Comparison of ENCODE assay signal across 1 cellular context in the genomic region with DNA sequence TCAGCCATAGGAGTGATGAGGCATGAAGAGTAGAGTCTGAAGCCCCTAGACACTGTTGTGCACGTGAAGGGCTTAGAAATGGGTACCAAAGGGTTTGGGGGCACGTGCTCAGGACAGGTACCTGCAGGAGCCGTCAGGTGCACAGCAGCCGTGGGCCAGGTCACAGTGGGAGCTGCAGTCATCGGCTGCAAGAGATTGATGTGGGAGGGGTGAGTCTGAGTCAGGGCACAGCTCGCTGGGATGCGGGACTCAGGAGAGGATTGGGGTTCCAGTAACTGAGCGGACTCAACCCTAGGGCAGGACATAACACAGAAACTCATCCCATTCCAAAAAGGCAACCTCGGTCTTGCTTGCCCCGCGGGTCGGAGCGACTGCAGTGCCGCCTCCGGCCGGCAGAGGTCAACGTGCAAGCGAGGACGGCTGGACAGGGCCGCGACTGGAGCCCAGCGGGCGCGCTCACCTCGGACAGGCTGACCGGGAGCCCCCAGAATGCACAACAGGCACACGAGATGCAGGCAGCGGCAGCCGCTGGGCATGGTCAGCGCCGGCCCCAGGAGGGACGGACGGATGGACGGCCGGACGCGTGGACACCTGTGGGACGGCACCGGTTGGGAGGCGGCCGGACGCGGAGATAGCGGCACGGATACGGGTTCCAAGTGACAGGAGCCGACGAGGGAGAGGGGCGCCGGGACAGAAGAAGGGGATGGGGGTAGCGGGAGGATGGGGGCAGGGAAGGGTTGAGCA.
A peak's percentile ranks its signal among the peaks of the same experiment; 100 is the strongest.
TF ChIP-seq lines count a peak whose summit lies in the region.

No MANE protein-coding gene starts in this region.

TF ChIP-seq in K562, 482 proteins besides CTCF, POLR2A, EP300 and RAD21 (continued from another document and continues in another):
- no peak for TF ChIP-seq SREBF1 (IDR thresholded peaks at IDR 0.05; ENCODE audit: borderline replicate concordance, low read depth, low read length)
- TF ChIP-seq BRD4 (IDR thresholded peaks at IDR 0.05) = no peak
- peak; percentile 37; the same call in 1 of the 2 replicates for TF ChIP-seq L3MBTL2 (IDR thresholded peaks at IDR 0.05)
- no peak for TF ChIP-seq ZNF764 (CRISPR knock-in tag; IDR thresholded peaks at IDR 0.05; ENCODE audit: low read depth)
- peak; percentile 31; the same call in 1 of the 2 replicates for TF ChIP-seq JUND (IDR thresholded peaks at IDR 0.05; ENCODE audit: borderline replicate concordance, low read depth, low read length)
- TF ChIP-seq JUND (tag; IDR thresholded peaks at IDR 0.05; ENCODE audit: borderline replicate concordance, low read depth, low read length) = no peak
- TF ChIP-seq KDM2B (CRISPR knock-in tag; IDR thresholded peaks at IDR 0.05) = peak; percentile 99
- peak; percentile 95 for TF ChIP-seq CTBP1 (IDR thresholded peaks at IDR 0.05; ENCODE audit: borderline replicate concordance)
- peak; percentile 85 for TF ChIP-seq NCOA6 (IDR thresholded peaks at IDR 0.05)
- TF ChIP-seq ZNF217 (CRISPR knock-in tag; IDR thresholded peaks at IDR 0.05) = no peak
- peak; percentile 53; the same call in 1 of the 2 replicates for TF ChIP-seq ZBTB2 (IDR thresholded peaks at IDR 0.05)
- TF ChIP-seq ZNF121 (CRISPR knock-in tag; conservative IDR thresholded peaks at IDR 0.05) = no peak
- TF ChIP-seq, protein P1, sequence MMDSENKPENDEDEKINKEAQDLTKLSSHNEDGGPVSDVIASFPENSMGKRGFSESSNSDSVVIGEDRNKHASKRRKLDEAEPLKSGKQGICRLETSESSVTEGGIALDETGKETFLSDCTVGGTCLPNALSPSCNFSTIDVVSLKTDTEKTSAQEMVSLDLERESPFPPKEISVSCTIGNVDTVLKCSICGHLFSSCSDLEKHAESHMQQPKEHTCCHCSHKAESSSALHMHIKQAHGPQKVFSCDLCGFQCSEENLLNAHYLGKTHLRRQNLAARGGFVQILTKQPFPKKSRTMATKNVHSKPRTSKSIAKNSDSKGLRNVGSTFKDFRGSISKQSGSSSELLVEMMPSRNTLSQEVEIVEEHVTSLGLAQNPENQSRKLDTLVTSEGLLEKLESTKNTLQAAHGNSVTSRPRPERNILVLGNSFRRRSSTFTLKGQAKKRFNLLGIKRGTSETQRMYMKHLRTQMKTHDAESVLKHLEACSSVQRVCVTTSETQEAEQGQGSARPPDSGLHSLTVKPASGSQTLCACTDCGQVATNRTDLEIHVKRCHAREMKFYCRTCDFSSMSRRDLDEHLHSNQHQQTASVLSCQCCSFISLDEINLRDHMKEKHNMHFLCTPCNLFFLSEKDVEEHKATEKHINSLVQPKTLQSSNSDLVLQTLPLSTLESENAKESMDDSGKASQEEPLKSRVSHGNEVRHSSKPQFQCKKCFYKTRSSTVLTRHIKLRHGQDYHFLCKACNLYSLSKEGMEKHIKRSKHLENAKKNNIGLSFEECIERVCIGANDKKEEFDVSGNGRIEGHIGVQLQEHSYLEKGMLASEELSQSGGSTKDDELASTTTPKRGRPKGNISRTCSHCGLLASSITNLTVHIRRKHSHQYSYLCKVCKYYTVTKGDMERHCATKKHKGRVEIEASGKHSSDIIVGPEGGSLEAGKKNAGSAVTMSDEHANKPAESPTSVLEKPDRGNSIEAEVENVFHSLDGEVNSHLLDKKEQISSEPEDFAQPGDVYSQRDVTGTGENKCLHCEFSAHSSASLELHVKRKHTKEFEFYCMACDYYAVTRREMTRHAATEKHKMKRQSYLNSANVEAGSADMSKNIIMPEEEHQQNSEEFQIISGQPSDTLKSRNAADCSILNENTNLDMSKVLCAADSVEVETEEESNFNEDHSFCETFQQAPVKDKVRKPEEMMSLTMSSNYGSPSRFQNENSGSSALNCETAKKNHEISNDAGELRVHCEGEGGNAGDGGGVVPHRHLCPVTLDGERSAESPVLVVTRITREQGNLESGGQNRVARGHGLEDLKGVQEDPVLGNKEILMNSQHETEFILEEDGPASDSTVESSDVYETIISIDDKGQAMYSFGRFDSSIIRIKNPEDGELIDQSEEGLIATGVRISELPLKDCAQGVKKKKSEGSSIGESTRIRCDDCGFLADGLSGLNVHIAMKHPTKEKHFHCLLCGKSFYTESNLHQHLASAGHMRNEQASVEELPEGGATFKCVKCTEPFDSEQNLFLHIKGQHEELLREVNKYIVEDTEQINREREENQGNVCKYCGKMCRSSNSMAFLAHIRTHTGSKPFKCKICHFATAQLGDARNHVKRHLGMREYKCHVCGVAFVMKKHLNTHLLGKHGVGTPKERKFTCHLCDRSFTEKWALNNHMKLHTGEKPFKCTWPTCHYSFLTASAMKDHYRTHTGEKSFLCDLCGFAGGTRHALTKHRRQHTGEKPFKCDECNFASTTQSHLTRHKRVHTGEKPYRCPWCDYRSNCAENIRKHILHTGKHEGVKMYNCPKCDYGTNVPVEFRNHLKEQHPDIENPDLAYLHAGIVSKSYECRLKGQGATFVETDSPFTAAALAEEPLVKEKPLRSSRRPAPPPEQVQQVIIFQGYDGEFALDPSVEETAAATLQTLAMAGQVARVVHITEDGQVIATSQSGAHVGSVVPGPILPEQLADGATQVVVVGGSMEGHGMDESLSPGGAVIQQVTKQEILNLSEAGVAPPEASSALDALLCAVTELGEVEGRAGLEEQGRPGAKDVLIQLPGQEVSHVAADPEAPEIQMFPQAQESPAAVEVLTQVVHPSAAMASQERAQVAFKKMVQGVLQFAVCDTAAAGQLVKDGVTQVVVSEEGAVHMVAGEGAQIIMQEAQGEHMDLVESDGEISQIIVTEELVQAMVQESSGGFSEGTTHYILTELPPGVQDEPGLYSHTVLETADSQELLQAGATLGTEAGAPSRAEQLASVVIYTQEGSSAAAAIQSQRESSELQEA (IDR thresholded peaks at IDR 0.05; ENCODE audit: low read depth) = no peak
- TF ChIP-seq RBM14 (IDR thresholded peaks at IDR 0.05; ENCODE audit: borderline replicate concordance, insufficient read depth, low read depth, low read length) = 0 out of 2 replicates have a peak, but pooled peaks have one; percentile 57
- TF ChIP-seq TOE1 (IDR thresholded peaks at IDR 0.05; ENCODE audit: borderline replicate concordance) = peak; percentile 45; the same call in 1 of the 2 replicates
- no peak for TF ChIP-seq TOE1 (CRISPR knock-in tag; IDR thresholded peaks at IDR 0.05; ENCODE audit: borderline replicate concordance, low read depth)
- TF ChIP-seq CREB1 (IDR thresholded peaks at IDR 0.05) = 0 out of 2 replicates have a peak, but pooled peaks have one; percentile 24
- 0 out of 2 replicates have a peak, but pooled peaks have one; percentile 35 for TF ChIP-seq CREB1 (CRISPR knock-in tag; IDR thresholded peaks at IDR 0.05)
- no peak for TF ChIP-seq SMAD1 (IDR thresholded peaks at IDR 0.05; ENCODE audit: low read depth, low read length, partially characterized antibody)
- no peak for TF ChIP-seq AFF1 (IDR thresholded peaks at IDR 0.05; ENCODE audit: low read depth in 1 of 2, partially characterized antibody in 2 of 2)
- no peak for TF ChIP-seq NUFIP1 (IDR thresholded peaks at IDR 0.05; ENCODE audit: partially characterized antibody)
- no peak for TF ChIP-seq BDP1 (IDR thresholded peaks at IDR 0.05; ENCODE audit: insufficient read depth, insufficient read length)
- TF ChIP-seq ZNF24 (IDR thresholded peaks at IDR 0.05) = no peak
- TF ChIP-seq, protein P2, sequence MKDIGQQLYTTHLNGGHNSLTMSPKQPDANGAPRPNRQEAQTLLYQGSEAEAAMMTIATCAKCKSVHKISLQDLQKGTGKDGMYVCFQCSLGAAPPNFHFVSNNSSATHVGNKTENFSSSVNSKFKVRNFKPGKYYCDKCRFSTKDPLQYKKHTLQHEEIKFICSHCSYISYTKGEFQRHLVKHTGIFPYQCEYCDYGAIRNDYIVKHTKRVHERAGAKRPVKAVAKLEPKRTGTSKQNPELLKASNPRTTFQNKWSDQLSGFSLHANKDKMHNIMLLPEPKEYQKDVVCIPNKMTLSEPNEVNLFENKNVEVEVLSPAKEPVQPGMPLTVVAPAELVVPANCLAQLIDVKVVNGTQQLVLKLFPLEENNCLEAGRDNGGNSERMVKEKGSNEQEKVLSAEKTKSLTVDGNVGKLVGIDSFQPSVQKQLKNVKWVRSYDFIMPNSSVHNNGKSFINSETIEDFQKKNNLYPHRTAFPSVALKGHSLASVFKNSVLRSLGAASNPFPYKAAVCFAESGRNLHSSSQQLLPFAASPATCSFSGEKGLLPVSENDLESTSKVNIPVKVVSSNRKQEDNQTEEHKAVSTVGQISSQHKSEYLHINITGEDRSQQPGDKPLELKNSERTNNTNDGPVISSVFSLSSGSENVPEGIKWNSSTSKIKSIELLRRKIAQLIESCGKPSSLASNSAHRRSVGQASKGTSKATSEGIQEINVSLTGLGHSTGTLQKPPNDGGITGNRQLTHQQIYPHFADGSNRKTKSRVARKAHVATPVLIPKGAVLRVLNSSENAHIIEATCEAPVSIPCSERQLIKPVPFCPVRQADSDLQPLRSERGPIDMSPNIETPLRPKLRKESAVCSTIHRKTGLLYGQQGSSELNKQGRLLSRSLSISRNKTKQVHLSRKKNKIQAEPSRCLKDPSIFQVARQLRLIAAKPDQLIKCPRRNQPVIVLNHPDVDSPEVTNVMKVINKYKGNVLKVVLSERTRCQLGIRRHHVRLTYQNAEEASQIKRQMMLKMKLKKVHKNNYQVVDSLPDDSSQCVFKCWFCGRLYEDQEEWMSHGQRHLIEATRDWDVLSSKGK (CRISPR knock-in tag; IDR thresholded peaks at IDR 0.05) = no peak
- TF ChIP-seq ERF (CRISPR knock-in tag; IDR thresholded peaks at IDR 0.05) = no peak
- TF ChIP-seq ARID1B (IDR thresholded peaks at IDR 0.05) = 0 out of 2 replicates have a peak, but pooled peaks have one; percentile 24
- TF ChIP-seq FOXP1 (CRISPR knock-in tag; IDR thresholded peaks at IDR 0.05) = no peak
- TF ChIP-seq KLF16 (IDR thresholded peaks at IDR 0.05) = 0 out of 2 replicates have a peak, but pooled peaks have one; percentile 27
- TF ChIP-seq PRPF4 (IDR thresholded peaks at IDR 0.05; ENCODE audit: insufficient read depth, low read depth, low read length, poor library complexity, severe bottlenecking) = no peak
- TF ChIP-seq RBM22 (IDR thresholded peaks at IDR 0.05; ENCODE audit: low read depth, low read length, poor library complexity, severe bottlenecking) = peak; percentile 43
- TF ChIP-seq ZNF274 (IDR thresholded peaks at IDR 0.05; ENCODE audit: borderline replicate concordance, low read depth, low read length) = no peak
- no peak for TF ChIP-seq SP2 (IDR thresholded peaks at IDR 0.05; ENCODE audit: extremely low read depth, low read depth, low read length, poor library complexity, severe bottlenecking)
- peak; percentile 36; the same call in 1 of the 2 replicates for TF ChIP-seq POLR2G (IDR thresholded peaks at IDR 0.05; ENCODE audit: low read depth, low read length)
- TF ChIP-seq ZNF175 (CRISPR knock-in tag; IDR thresholded peaks at IDR 0.05; ENCODE audit: low read depth) = no peak
- no peak for TF ChIP-seq SMARCB1 (IDR thresholded peaks at IDR 0.05; ENCODE audit: insufficient read length, low read depth)
- TF ChIP-seq, protein P3, sequence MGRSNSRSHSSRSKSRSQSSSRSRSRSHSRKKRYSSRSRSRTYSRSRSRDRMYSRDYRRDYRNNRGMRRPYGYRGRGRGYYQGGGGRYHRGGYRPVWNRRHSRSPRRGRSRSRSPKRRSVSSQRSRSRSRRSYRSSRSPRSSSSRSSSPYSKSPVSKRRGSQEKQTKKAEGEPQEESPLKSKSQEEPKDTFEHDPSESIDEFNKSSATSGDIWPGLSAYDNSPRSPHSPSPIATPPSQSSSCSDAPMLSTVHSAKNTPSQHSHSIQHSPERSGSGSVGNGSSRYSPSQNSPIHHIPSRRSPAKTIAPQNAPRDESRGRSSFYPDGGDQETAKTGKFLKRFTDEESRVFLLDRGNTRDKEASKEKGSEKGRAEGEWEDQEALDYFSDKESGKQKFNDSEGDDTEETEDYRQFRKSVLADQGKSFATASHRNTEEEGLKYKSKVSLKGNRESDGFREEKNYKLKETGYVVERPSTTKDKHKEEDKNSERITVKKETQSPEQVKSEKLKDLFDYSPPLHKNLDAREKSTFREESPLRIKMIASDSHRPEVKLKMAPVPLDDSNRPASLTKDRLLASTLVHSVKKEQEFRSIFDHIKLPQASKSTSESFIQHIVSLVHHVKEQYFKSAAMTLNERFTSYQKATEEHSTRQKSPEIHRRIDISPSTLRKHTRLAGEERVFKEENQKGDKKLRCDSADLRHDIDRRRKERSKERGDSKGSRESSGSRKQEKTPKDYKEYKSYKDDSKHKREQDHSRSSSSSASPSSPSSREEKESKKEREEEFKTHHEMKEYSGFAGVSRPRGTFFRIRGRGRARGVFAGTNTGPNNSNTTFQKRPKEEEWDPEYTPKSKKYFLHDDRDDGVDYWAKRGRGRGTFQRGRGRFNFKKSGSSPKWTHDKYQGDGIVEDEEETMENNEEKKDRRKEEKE (IDR thresholded peaks at IDR 0.05; ENCODE audit: borderline replicate concordance in 1 of 2, control insufficient read depth in 1 of 2, low read depth in 2 of 2, low read length in 1 of 2) = no peak
- no peak for TF ChIP-seq ETS2 (tag; IDR thresholded peaks at IDR 0.05; ENCODE audit: borderline replicate concordance, poor library complexity, severe bottlenecking)
- no peak for TF ChIP-seq XRCC4 (IDR thresholded peaks at IDR 0.05; ENCODE audit: extremely low read depth, insufficient read depth, insufficient read length)
